30 cellular contexts compared by ENCODE assay signal in genomic region chr22:22391543-22391942, GRCh38.
"Had no signal": no experiment of that assay in that cellular context is flagged by ENCODE, and none has a peak within 500 bp of the region (broad histone marks: within the 10 kb centered on the region; RNA-seq: fewer than 3 reads in every experiment).

No MANE protein-coding gene starts in this region.

- H3K4me1 Mint-ChIP-seq: nephron progenitor cell; stimulated activated effector memory CD8-positive, alpha-beta T cell treated with anti-CD3 and anti-CD28 coated beads, Interleukin-12 subunit alpha, Interleukin-12 subunit beta, amount 100 ng/mL, for 72 hours had no signal

- DNase-seq: naive B cell; naive thymus-derived CD8-positive, alpha-beta T cell; nephron progenitor cell; nucleus accumbens; ovary; posterior cingulate gyrus; psoas muscle; right cardiac atrium; right lobe of liver; sigmoid colon; small intestine; stimulated activated CD4-positive, alpha-beta T cell treated with anti-CD3 and anti-CD28 coated beads, Interleukin-15, amount 100 ng/mL, for 24 hours; stimulated activated CD4-positive, alpha-beta T cell treated with anti-CD3 and anti-CD28 coated beads, Interleukin-2, amount 100 ng/mL, for 24 hours; stimulated activated CD4-positive, alpha-beta T cell treated with anti-CD3 and anti-CD28 coated beads, Interleukin-2, amount 100 ng/mL, for 48 hours; stimulated activated CD4-positive, alpha-beta T cell treated with anti-CD3 and anti-CD28 coated beads, Interleukin-4, amount 100 ng/mL, for 24 hours; stimulated activated naive B cell treated with anti-CD40 and anti-IgM and Interleukin-4, amounts not matched to agents 10 μg/mL and 1 μg/mL and 100 μg/mL, for 72 hours; stimulated activated naive CD4-positive, alpha-beta T cell treated with Interleukin-2 at 50 U/mL for 16 hours; stomach; tibial artery; transverse colon; upper lobe of right lung; uterus had no signal

- H3K27me3 ChIP-seq: ovary, right lobe of liver, uterus had no signal

- H3K79me2 ChIP-seq: parathyroid adenoma had no signal

- H3K4me3 ChIP-seq: ovary, psoas muscle, right lobe of liver, sigmoid colon, stomach, thoracic aorta, tibial artery, transverse colon, upper lobe of right lung, uterus had no signal

- H3K27ac Mint-ChIP-seq: naive thymus-derived CD8-positive, alpha-beta T cell; natural killer cell treated with Interleukin-12 subunit alpha and Interleukin-12 subunit beta and Interleukin-15 and Interleukin-18, amount 100 ng/mL, for 72 hours; nephron progenitor cell; stimulated activated effector memory CD8-positive, alpha-beta T cell treated with anti-CD3 and anti-CD28 coated beads, Interleukin-12 subunit alpha, Interleukin-12 subunit beta, amount 100 ng/mL, for 72 hours; stimulated activated naive B cell treated with anti-CD40 and anti-IgM and Interleukin-4, amounts not matched to agents 10 μg/mL and 1 μg/mL and 100 μg/mL, for 72 hours; stimulated activated naive CD8-positive, alpha-beta T cell treated with anti-CD3 and anti-CD28 coated beads, Interleukin-15, Interleukin-2, amounts not matched to agents 100 ng/mL and 50 ng/mL, for 24 hours; type B pancreatic cell had no signal

- H3K9me3 ChIP-seq: neutrophil, ovary, psoas muscle, right lobe of liver, sigmoid colon, transverse colon, upper lobe of right lung, uterus had no signal

- ATAC-seq: naive thymus-derived CD8-positive, alpha-beta T cell; psoas muscle; right cardiac atrium; right lobe of liver; stimulated activated effector memory CD8-positive, alpha-beta T cell treated with anti-CD3 and anti-CD28 coated beads, Interleukin-12 subunit alpha, Interleukin-12 subunit beta, amount 100 ng/mL, for 72 hours; stimulated activated naive B cell treated with anti-CD40 and anti-IgM and Interleukin-4, amounts not matched to agents 10 μg/mL and 1 μg/mL and 100 μg/mL, for 72 hours; upper lobe of right lung had no signal

- H3K36me3 Mint-ChIP-seq: naive B cell; natural killer cell treated with Interleukin-12 subunit alpha and Interleukin-12 subunit beta and Interleukin-15 and Interleukin-18, amount 100 ng/mL, for 72 hours; stimulated activated effector memory CD8-positive, alpha-beta T cell treated with anti-CD3 and anti-CD28 coated beads, Interleukin-12 subunit alpha, Interleukin-12 subunit beta, amount 100 ng/mL, for 72 hours; stimulated activated naive B cell treated with anti-CD40 and anti-IgM and Interleukin-4, amounts not matched to agents 10 μg/mL and 1 μg/mL and 100 μg/mL, for 72 hours; type B pancreatic cell had no signal

- H3K27ac ChIP-seq: neutrophil, ovary, parathyroid adenoma, psoas muscle, right lobe of liver, sigmoid colon, stomach, thoracic aorta, tibial artery, transverse colon, upper lobe of right lung, uterus had no signal

- H3K9me3 Mint-ChIP-seq: natural killer cell treated with Interleukin-12 subunit alpha and Interleukin-12 subunit beta and Interleukin-15 and Interleukin-18, amount 100 ng/mL, for 72 hours; stimulated activated effector memory CD8-positive, alpha-beta T cell treated with anti-CD3 and anti-CD28 coated beads, Interleukin-12 subunit alpha, Interleukin-12 subunit beta, amount 100 ng/mL, for 72 hours; stimulated activated naive CD8-positive, alpha-beta T cell treated with anti-CD3 and anti-CD28 coated beads, Interleukin-15, Interleukin-2, amounts not matched to agents 100 ng/mL and 50 ng/mL, for 24 hours; type B pancreatic cell had no signal

- H3K27me3 Mint-ChIP-seq: naive B cell; stimulated activated naive B cell treated with anti-CD40 and anti-IgM and Interleukin-4, amounts not matched to agents 10 μg/mL and 1 μg/mL and 100 μg/mL, for 72 hours had no signal

- H3K36me3 ChIP-seq: neutrophil, ovary, right lobe of liver, sigmoid colon, stomach, thoracic aorta, tibial artery, transverse colon, upper lobe of right lung, uterus had no signal

- FAIRE-seq: small intestine had no signal

- H3K9ac ChIP-seq: parathyroid adenoma had no signal

- H3K4me3 Mint-ChIP-seq: naive thymus-derived CD8-positive, alpha-beta T cell; natural killer cell treated with Interleukin-12 subunit alpha and Interleukin-12 subunit beta and Interleukin-15 and Interleukin-18, amount 100 ng/mL, for 72 hours; nephron progenitor cell; neural crest cell; stimulated activated effector memory CD8-positive, alpha-beta T cell treated with anti-CD3 and anti-CD28 coated beads, Interleukin-12 subunit alpha, Interleukin-12 subunit beta, amount 100 ng/mL, for 72 hours; stimulated activated naive B cell treated with anti-CD40 and anti-IgM and Interleukin-4, amounts not matched to agents 10 μg/mL and 1 μg/mL and 100 μg/mL, for 72 hours; stimulated activated naive CD8-positive, alpha-beta T cell treated with anti-CD3 and anti-CD28 coated beads, Interleukin-15, Interleukin-2, amounts not matched to agents 100 ng/mL and 50 ng/mL, for 24 hours; type B pancreatic cell had no signal

- H2AFZ ChIP-seq: parathyroid adenoma had no signal

- H3K4me1 ChIP-seq: parathyroid adenoma, psoas muscle, sigmoid colon, stomach, tibial artery, transverse colon, upper lobe of right lung, uterus had no signal
